1 cellular context compared by ENCODE assay signal in genomic region chr14:58426819-58427288, GRCh38.
TF ChIP-seq lines count a peak whose summit lies in the region.

No MANE protein-coding gene starts in this region.

TF ChIP-seq in H1, 55 proteins besides CTCF, POLR2A, EP300 and RAD21 (continued from another document):
- TF ChIP-seq TBP (IDR thresholded peaks at IDR 0.05; ENCODE audit: low read depth, low read length) (peak; percentile 58; the same call in 1 of the 2 replicates), TAF1 (IDR thresholded peaks at IDR 0.05; ENCODE audit: low read depth, low read length) (peak; percentile 63; the same call in 1 of the 2 replicates), USF2 (IDR thresholded peaks at IDR 0.05; ENCODE audit: low read length) (peak; percentile 40; the same call in 1 of the 2 replicates), CHD2 (IDR thresholded peaks at IDR 0.05; ENCODE audit: low read length) (no peak), CHD1 (IDR thresholded peaks at IDR 0.05; ENCODE audit: low read depth, low read length) (no peak), TEAD4 (IDR thresholded peaks at IDR 0.05; ENCODE audit: low read depth, low read length) (no peak), CHD7 (IDR thresholded peaks at IDR 0.05; ENCODE audit: insufficient replicate concordance, low read length) (no peak), RBBP5 (IDR thresholded peaks at IDR 0.05; ENCODE audit: borderline replicate concordance, low read depth, low read length) (peak; percentile 14; the same call in 1 of the 2 replicates), E2F6 (IDR thresholded peaks at IDR 0.05) (peak; percentile 81), KDM5A (IDR thresholded peaks at IDR 0.05; ENCODE audit: low read length) (no peak), HDAC6 (IDR thresholded peaks at IDR 0.05; ENCODE audit: low read depth, low read length) (no peak), SRF (IDR thresholded peaks at IDR 0.05; ENCODE audit: low read depth, low read length) (no peak), SIN3A (conservative IDR thresholded peaks at IDR 0.05 in 1 of 2, IDR thresholded peaks at IDR 0.05 in 1 of 2; ENCODE audit: low read depth in 1 of 2, low read length in 2 of 2) (peak; percentile 85 to 91), NANOG (IDR thresholded peaks at IDR 0.05; ENCODE audit: insufficient read depth, low read depth, low read length, poor library complexity, severe bottlenecking) (no peak), SIX5 (IDR thresholded peaks at IDR 0.05; ENCODE audit: low read depth, low read length) (no peak), BCL11A (IDR thresholded peaks at IDR 0.05; ENCODE audit: low read depth in 2 of 2, low read length in 2 of 2) (no peak), CEBPB (IDR thresholded peaks at IDR 0.05; ENCODE audit: low read depth, low read length) (no peak), SIRT6 (IDR thresholded peaks at IDR 0.05; ENCODE audit: low read length) (no peak), HDAC2 (IDR thresholded peaks at IDR 0.05; ENCODE audit: borderline replicate concordance in 1 of 2, low read depth in 2 of 2, low read length in 2 of 2) (no peak; a peak in 1 of 4 replicates), JUN (IDR thresholded peaks at IDR 0.05; ENCODE audit: low read depth, low read length) (no peak), EGR1 (IDR thresholded peaks at IDR 0.05; ENCODE audit: borderline replicate concordance, low read depth, low read length) (no peak), YY1 (IDR thresholded peaks at IDR 0.05; ENCODE audit: low read depth, low read length) (no peak), ZNF274 (IDR thresholded peaks at IDR 0.05; ENCODE audit: borderline replicate concordance, extremely low read depth, low read length) (no peak), POU5F1 (IDR thresholded peaks at IDR 0.05; ENCODE audit: low read depth, low read length) (no peak), KDM4A (IDR thresholded peaks at IDR 0.05; ENCODE audit: low read depth, low read length, severe bottlenecking) (peak; percentile 55), SUZ12 (IDR thresholded peaks at IDR 0.05; ENCODE audit: low read length) (no peak), FOSL1 (IDR thresholded peaks at IDR 0.05; ENCODE audit: insufficient read depth, low read depth, low read length) (no peak), SAP30 (IDR thresholded peaks at IDR 0.05; ENCODE audit: insufficient read depth, insufficient replicate concordance, low read length) (peak; percentile 97), CBX8 (IDR thresholded peaks at IDR 0.05; ENCODE audit: borderline replicate concordance, low read depth, low read length) (no peak), EZH2 (IDR thresholded peaks at IDR 0.05; ENCODE audit: low read depth, low read length, severe bottlenecking) (no peak), MAX (IDR thresholded peaks at IDR 0.05) (peak; percentile 97), CREB1 (IDR thresholded peaks at IDR 0.05) (peak; percentile 43; the same call in 1 of the 2 replicates), SP4 (IDR thresholded peaks at IDR 0.05; ENCODE audit: low read length) (no peak), RFX5 (IDR thresholded peaks at IDR 0.05; ENCODE audit: borderline replicate concordance, low read depth, low read length) (no peak), CBX5 (IDR thresholded peaks at IDR 0.05; ENCODE audit: low read depth, low read length) (no peak), ATF3 (IDR thresholded peaks at IDR 0.05; ENCODE audit: insufficient read depth, low read depth, low read length) (no peak), TAF7 (optimal IDR thresholded peaks at IDR 0.05; ENCODE audit: borderline replicate concordance, low read depth, low read length) (peak; percentile 46), SP1 (IDR thresholded peaks at IDR 0.05; ENCODE audit: low read depth, low read length) (no peak), CTBP2 (IDR thresholded peaks at IDR 0.05; ENCODE audit: borderline replicate concordance, insufficient read depth, insufficient read length, low read length) (peak; percentile 10), POLR2AphosphoS5 (IDR thresholded peaks at IDR 0.05; ENCODE audit: low read depth, low read length) (0 out of 2 replicates have a peak, but pooled peaks have one; percentile 54), ASH2L (IDR thresholded peaks at IDR 0.05; ENCODE audit: low read length) (peak; percentile 74)
